In the genomic region with DNA sequence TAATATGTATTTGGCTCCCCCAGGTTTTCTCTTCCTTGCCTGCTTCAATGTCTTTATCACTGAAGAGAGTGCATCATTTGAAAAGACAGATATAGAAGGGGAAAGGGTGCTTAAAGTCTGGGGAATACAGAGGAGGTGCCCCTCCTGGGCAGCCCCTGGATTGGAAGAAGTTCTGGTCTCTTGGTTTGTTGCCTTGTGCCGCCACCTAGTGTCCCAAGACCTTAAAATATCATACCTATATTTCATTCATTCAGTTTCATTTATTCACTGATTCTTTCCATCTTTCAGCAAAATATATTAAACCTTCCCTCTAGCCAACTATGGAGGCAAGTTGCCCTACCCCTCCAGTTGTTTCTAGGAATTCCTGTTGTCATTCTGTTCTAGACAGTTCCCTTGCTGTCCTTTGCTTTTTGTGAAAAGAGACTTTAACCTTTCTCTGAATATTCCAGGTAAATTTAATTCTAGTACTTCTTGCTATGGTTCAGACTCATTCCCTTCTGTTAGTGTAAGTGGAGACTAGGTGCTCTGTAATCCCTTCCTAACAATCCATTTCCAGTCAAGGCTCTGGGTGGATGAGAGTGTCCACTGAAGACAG, we compare ENCODE assay signal across 8 cellular contexts. TPM values are rescaled to one million over a fixed set of nuclear protein-coding genes. Genes with fewer than 3 reads are reported as not detected.
A peak's percentile ranks its signal among the peaks of the same experiment; 100 is the strongest.
DNase-seq lines count a peak whose midpoint lies in the region; ATAC-seq, FAIRE-seq and TF ChIP-seq lines count a peak whose summit lies in the region.

No MANE protein-coding gene starts in this region.

- H3K4me1 Mint-ChIP-seq in CD4-positive, alpha-beta T cell (ENCODE audit: low read depth): peaks cover 9% of the 10 kb centered on the region
- H3K4me1 Mint-ChIP-seq in endodermal cell: peaks cover 10% of the 10 kb centered on the region
- peaks cover 38% of the 10 kb centered on the region for H3K4me1 Mint-ChIP-seq in stimulated activated naive CD8-positive, alpha-beta T cell treated with anti-CD3 and anti-CD28 coated beads, Interleukin-15, amount 100 ng/mL, for 72 hours

- no peaks in the 10 kb centered on the region for H3K36me3 Mint-ChIP-seq in CD4-positive, alpha-beta T cell (ENCODE audit: low read depth)
- no peaks in the 10 kb centered on the region for H3K36me3 Mint-ChIP-seq in endodermal cell (ENCODE audit: low read depth)

- H3K9ac ChIP-seq in endodermal cell (ENCODE audit: extremely low read depth, low read length, poor library complexity, severe bottlenecking): no peak overlapping the region

- no peaks in the 10 kb centered on the region for H3K36me3 ChIP-seq in endodermal cell (ENCODE audit: control insufficient read depth, insufficient read depth, low read length)

- peak; percentile 50 for FAIRE-seq in GM12892 (lab: Jason Lieb, UNC)

- H3K27me3 ChIP-seq in CD4-positive, alpha-beta T cell (ENCODE audit: control insufficient read depth, insufficient read depth, low read length): peaks cover 56% of the 10 kb centered on the region
- H3K27me3 ChIP-seq in endodermal cell (ENCODE audit: control insufficient read depth, insufficient read depth, low read length, poor library complexity, severe bottlenecking): peaks cover 49% of the 10 kb centered on the region

- POLR2A ChIA-PET in CD4-positive, alpha-beta T cell (lab: Charles Lee): interaction anchor here (2.3 kb wide), 1 partner anchor 58 kb away, joined by 31 read pairs; no protein-coding TSS in a partner anchor

- H3K4me3 ChIP-seq in endodermal cell (ENCODE audit: low read length): no peak overlapping the region

- WGBS in endodermal cell (ENCODE audit: insufficient coverage in 1 of 2, insufficient read length in 1 of 2), 2 experiments: 0% methylated on average over 1 of the region's 1 CpG

- intact Hi-C loops in CD4-positive, alpha-beta T cell (cut with DNase I, micrococcal nuclease): loop anchor here (1.0 to 5.0 kb wide), 3 partner anchors 59 to 352 kb away; no protein-coding TSS in a partner anchor

- no peak overlapping the region for H3K4me3 Mint-ChIP-seq in CD4-positive, alpha-beta T cell
- H3K4me3 Mint-ChIP-seq in endodermal cell: no peak overlapping the region
- no peak overlapping the region for H3K4me3 Mint-ChIP-seq in stimulated activated naive CD8-positive, alpha-beta T cell treated with anti-CD3 and anti-CD28 coated beads, Interleukin-15, amount 100 ng/mL, for 72 hours

- peaks cover 67% of the 10 kb centered on the region for H3K27me3 Mint-ChIP-seq in CD4-positive, alpha-beta T cell
- H3K27me3 Mint-ChIP-seq in endodermal cell (ENCODE audit: insufficient read depth): peaks cover 52% of the 10 kb centered on the region
- H3K27me3 Mint-ChIP-seq in stimulated activated naive CD8-positive, alpha-beta T cell treated with anti-CD3 and anti-CD28 coated beads, Interleukin-15, amount 100 ng/mL, for 72 hours: peaks cover 67% of the 10 kb centered on the region

- ATAC-seq in CD4-positive, alpha-beta T cell (ENCODE audit: poor library complexity): peak; percentile 28
- peak; percentile 54 for ATAC-seq in stimulated activated naive CD8-positive, alpha-beta T cell treated with anti-CD3 and anti-CD28 coated beads, Interleukin-15, amount 100 ng/mL, for 72 hours
- ATAC-seq in GM18870 (IDR thresholded peaks at IDR 0.05; ENCODE audit: unreplicated experiment): no peak
- no peak for ATAC-seq in HG03354 (IDR thresholded peaks at IDR 0.05; ENCODE audit: poor library complexity, severe bottlenecking, unreplicated experiment)
- no peak for ATAC-seq in GM18505 (IDR thresholded peaks at IDR 0.05; ENCODE audit: unreplicated experiment)

- peaks cover 5% of the 10 kb centered on the region for H3K4me1 ChIP-seq in endodermal cell (ENCODE audit: control insufficient read depth, insufficient read depth, low read length)

- H3K9me3 Mint-ChIP-seq in CD4-positive, alpha-beta T cell: no peaks in the 10 kb centered on the region
- no peaks in the 10 kb centered on the region for H3K9me3 Mint-ChIP-seq in endodermal cell
- no peaks in the 10 kb centered on the region for H3K9me3 Mint-ChIP-seq in stimulated activated naive CD8-positive, alpha-beta T cell treated with anti-CD3 and anti-CD28 coated beads, Interleukin-15, amount 100 ng/mL, for 72 hours

- H3K27ac ChIP-seq in CD4-positive, alpha-beta T cell (ENCODE audit: low read depth, low read length): no peak overlapping the region
- H3K27ac ChIP-seq in endodermal cell (ENCODE audit: low read depth, low read length): no peak overlapping the region

- H3K9me3 ChIP-seq in CD4-positive, alpha-beta T cell (ENCODE audit: control insufficient read depth, low read length): no peaks in the 10 kb centered on the region
- H3K9me3 ChIP-seq in endodermal cell (ENCODE audit: control insufficient read depth, low read length): no peaks in the 10 kb centered on the region

- DNase-seq in CD4-positive, alpha-beta T cell: no peak
- DNase-seq in GM12892 (ENCODE audit: insufficient read length) (no peak), RPMI8226 (peak; percentile 43), endodermal cell (peak; percentile 84)
- peak in 1 of 2 donors; percentile 45 for DNase-seq in stimulated activated naive CD8-positive, alpha-beta T cell treated with anti-CD3 and anti-CD28 coated beads, Interleukin-15, amount 100 ng/mL, for 72 hours

- no peak overlapping the region for H3K27ac Mint-ChIP-seq in CD4-positive, alpha-beta T cell
- no peak overlapping the region for H3K27ac Mint-ChIP-seq in endodermal cell
- no peak overlapping the region for H3K27ac Mint-ChIP-seq in stimulated activated naive CD8-positive, alpha-beta T cell treated with anti-CD3 and anti-CD28 coated beads, Interleukin-15, amount 100 ng/mL, for 72 hours

- TF ChIP-seq POLR2A in GM12892 (IDR thresholded peaks at IDR 0.05; ENCODE audit: low read depth, low read length) (no peak), GM18505 (IDR thresholded peaks at IDR 0.05; ENCODE audit: borderline replicate concordance, extremely low read depth, insufficient read depth, insufficient read length) (no peak)

- TF ChIP-seq CTCF in CD4-positive, alpha-beta T cell (IDR thresholded peaks at IDR 0.05): no peak
- peak; percentile 87 for TF ChIP-seq CTCF in endodermal cell (conservative IDR thresholded peaks at IDR 0.05)

- CTCF ChIA-PET in CD4-positive, alpha-beta T cell (lab: Charles Lee): interaction anchor here (0.8 to 4.6 kb wide), 7 partner anchors 22 to 77 kb away, joined by 3 to 106 read pairs (median 8); no protein-coding TSS in a partner anchor

RNA-seq across cellular contexts. Expression of a gene that starts 56.1 kb away (rescaled TPM):
- 100 to 1,000 TPM; 155 to 162 TPM for total RNA-seq in CD4-positive, alpha-beta T cell
- 14.6 TPM for polyA plus RNA-seq in GM12892 (2012; ENCODE audit: missing spikeins)
- total RNA-seq in endodermal cell: 10 to 100 TPM; 10.5 to 12.8 TPM
- polyA plus RNA-seq in endodermal cell (2013, experiment 1 of 2): 11.5 TPM
- 11.3 TPM for polyA plus RNA-seq in endodermal cell (2013, experiment 2 of 2)

Comparison
In these comparisons a context has a peak if more than half of its experiments do, and no peak if none do; other contexts are left out.
1. ATAC-seq: peak in CD4-positive, alpha-beta T cell (single experiment) and stimulated activated naive CD8-positive, alpha-beta T cell treated with anti-CD3 and anti-CD28 coated beads, Interleukin-15, amount 100 ng/mL, for 72 hours (single experiment); none in GM18870 (single experiment), HG03354 (single experiment) and GM18505 (single experiment).
2. DNase-seq: peak in RPMI8226 (single experiment) and endodermal cell (single experiment); none in CD4-positive, alpha-beta T cell (0 of 10) and GM12892 (single experiment).
3. RNA of a gene that starts 56.1 kb away (total RNA-seq): 155 to 162 TPM in CD4-positive, alpha-beta T cell; 10.5 to 12.8 TPM in endodermal cell; every median in the first group is over 10 times any median in the second.